13 cellular contexts compared by ENCODE assay signal in genomic region chr10:29839826-29840515, GRCh38.
DNase-seq lines count a peak whose midpoint lies in the region; ATAC-seq and TF ChIP-seq lines count a peak whose summit lies in the region.
"Had no signal": no experiment of that assay in that cellular context is flagged by ENCODE, and none has a peak within 500 bp of the region (broad histone marks: within the 10 kb centered on the region; RNA-seq: fewer than 3 reads in every experiment).

No MANE protein-coding gene starts in this region.

- TF ChIP-seq POLR2A in prostate gland (IDR thresholded peaks at IDR 0.05) = no peak

- H2BK20ac ChIP-seq in H9 (ENCODE audit: low read depth, low read length, poor library complexity, severe bottlenecking) = no peak overlapping the region

- H3K4me3 Mint-ChIP-seq in H9 = no peak overlapping the region
- no peak overlapping the region for H3K4me3 Mint-ChIP-seq in activated T-cell treated with anti-CD3 and anti-CD28 coated beads, Interleukin-2, amount 50 U/mL, for 4 hours
- H3K4me3 Mint-ChIP-seq: natural killer cell had no signal

- H3K27ac ChIP-seq in H9 (ENCODE audit: insufficient read length, low read depth, low read length) = no peak overlapping the region
- H3K27ac ChIP-seq in foreskin keratinocyte = peak overlapping the region; percentile 78
- H3K27ac ChIP-seq in prostate gland = peak overlapping the region; percentile 78 to 86
- H3K27ac ChIP-seq: brain microvascular endothelial cell, C4-2B had no signal

- H3K9me3 ChIP-seq in H9 (ENCODE audit: control insufficient read depth, low read depth, low read length) = no peaks in the 10 kb centered on the region
- no peaks in the 10 kb centered on the region for H3K9me3 ChIP-seq in prostate gland

- H3K9me3 Mint-ChIP-seq in H9 = no peaks in the 10 kb centered on the region
- H3K9me3 Mint-ChIP-seq in activated T-cell treated with anti-CD3 and anti-CD28 coated beads, Interleukin-2, amount 50 U/mL, for 4 hours = no peaks in the 10 kb centered on the region
- H3K9me3 Mint-ChIP-seq: activated T-helper 2 cell treated with anti-CD3 and anti-CD28 coated beads, Interferon-gamma antibody, Interleukin-2, Interleukin-4, amounts not matched to agents 10 μg/mL and 5 μg/mL and 100 μg/mL, durations not matched to agents 14 hours and 24 hours and 36 hours; natural killer cell had no signal

- H3K18ac ChIP-seq in H9 (ENCODE audit: insufficient read length, low read depth, low read length) = peak overlapping the region; percentile 62

- no peak overlapping the region for H3K4me2 ChIP-seq in H9 (ENCODE audit: insufficient read depth, insufficient read length, low read length)

- no peak overlapping the region for H3K23ac ChIP-seq in H9 (ENCODE audit: insufficient read length, low read depth, low read length)

- no peaks in the 10 kb centered on the region for H3K36me3 Mint-ChIP-seq in H9 (ENCODE audit: insufficient read depth in 1 of 3, low read depth in 3 of 3)
- no peaks in the 10 kb centered on the region for H3K36me3 Mint-ChIP-seq in activated T-cell treated with anti-CD3 and anti-CD28 coated beads, Interleukin-2, amount 50 U/mL, for 4 hours (ENCODE audit: insufficient read depth)
- H3K36me3 Mint-ChIP-seq: natural killer cell had no signal

- peak overlapping the region in 1 of 3 experiments; percentile 80; a peak in 3 of 7 replicates for H3K27ac Mint-ChIP-seq in H9
- H3K27ac Mint-ChIP-seq: activated T-helper 2 cell treated with anti-CD3 and anti-CD28 coated beads, Interferon-gamma antibody, Interleukin-2, Interleukin-4, amounts not matched to agents 10 μg/mL and 5 μg/mL and 100 μg/mL, durations not matched to agents 14 hours and 24 hours and 36 hours; natural killer cell had no signal

- no peak overlapping the region for H3K56ac ChIP-seq in H9 (ENCODE audit: insufficient read length, low read depth, low read length)

- WGBS in H9 (ENCODE audit: extremely low coverage, insufficient read length, low lambda C conversion rate) = no CpG with 5 or more reads among the region's 9 CpGs
- WGBS in prostate gland = 48% methylated on average over 9 of the region's 9 CpGs

- no peak overlapping the region for H4K8ac ChIP-seq in H9 (replicated peaks; ENCODE audit: insufficient read length, low read depth, low read length)

- no peaks in the 10 kb centered on the region for H3K23me2 ChIP-seq in H9 (ENCODE audit: insufficient read length, low read depth, low read length, poor library complexity, severe bottlenecking)

- no peaks in the 10 kb centered on the region for H3K79me2 ChIP-seq in H9 (ENCODE audit: insufficient read depth, low read length)

- peak overlapping the region; percentile 12; the same call in 1 of the 2 replicates for H3K14ac ChIP-seq in H9 (ENCODE audit: insufficient read depth, low read length)

- no peak overlapping the region for H2AK5ac ChIP-seq in H9 (ENCODE audit: insufficient read length, low read length)

- peaks cover 18 to 24% of the 10 kb centered on the region in 2 experiments for H3K4me1 Mint-ChIP-seq in H9
- H3K4me1 Mint-ChIP-seq in activated T-cell treated with anti-CD3 and anti-CD28 coated beads, Interleukin-2, amount 50 U/mL, for 4 hours (ENCODE audit: low read depth) = no peaks in the 10 kb centered on the region
- H3K4me1 Mint-ChIP-seq: natural killer cell had no signal

- intact Hi-C loops in prostate gland (cut with DNase I) = loop anchor here (2.0 to 5.0 kb wide), 3 partner anchors 29 to 198 kb away; no protein-coding TSS in a partner anchor

- no peaks in the 10 kb centered on the region for H3K79me1 ChIP-seq in H9 (ENCODE audit: insufficient read depth, low read depth, low read length, poor library complexity, severe bottlenecking)

- H3T11ph ChIP-seq in H9 (ENCODE audit: low read length) = peak overlapping the region; percentile 39

- H3K4ac ChIP-seq in H9 (ENCODE audit: low read depth, low read length) = no peak overlapping the region; the same call in 1 of the 2 replicates

- H2BK5ac ChIP-seq in H9 (ENCODE audit: insufficient read length, low read length) = no peak overlapping the region

- H3K4me3 ChIP-seq in prostate gland (no peak overlapping the region), H7 (ENCODE audit: insufficient read depth, low read depth, low read length) (no peak overlapping the region)

- no peak for TF ChIP-seq CTCF in H9 (conservative IDR thresholded peaks at IDR 0.05)
- peak; percentile 32 for TF ChIP-seq CTCF in foreskin keratinocyte (conservative IDR thresholded peaks at IDR 0.05)
- no peak for TF ChIP-seq CTCF in prostate gland (IDR thresholded peaks at IDR 0.05)

- ATAC-seq in foreskin keratinocyte (peak; percentile 85), HG03097 (IDR thresholded peaks at IDR 0.05; ENCODE audit: low FRiP score, unreplicated experiment) (no peak)
- ATAC-seq in activated T-cell treated with anti-CD3 and anti-CD28 coated beads, Interleukin-2, amount 50 U/mL, for 4 hours = no peak
- ATAC-seq: natural killer cell had no signal

- H2BK12ac ChIP-seq in H9 (ENCODE audit: insufficient read length, low read depth, low read length) = no peak overlapping the region

- peaks cover 3% of the 10 kb centered on the region; the same call in 1 of the 2 replicates for H3K4me1 ChIP-seq in H9 (ENCODE audit: insufficient read depth, low read length)
- peaks cover 13% of the 10 kb centered on the region for H3K4me1 ChIP-seq in foreskin keratinocyte
- peaks cover 3% of the 10 kb centered on the region for H3K4me1 ChIP-seq in prostate gland (replicated peaks)

- H2BK15ac ChIP-seq in H9 (ENCODE audit: low read depth, low read length) = no peak overlapping the region

- no peak overlapping the region for H4K5ac ChIP-seq in H9 (ENCODE audit: insufficient read length, low read depth, low read length)

- H3K27me3 Mint-ChIP-seq in H9 (ENCODE audit: low read depth) = no peaks in the 10 kb centered on the region; the same call in none of the 2 replicates
- no peaks in the 10 kb centered on the region for H3K27me3 Mint-ChIP-seq in activated T-cell treated with anti-CD3 and anti-CD28 coated beads, Interleukin-2, amount 50 U/mL, for 4 hours (ENCODE audit: low read depth)

- no peak overlapping the region for H3K9ac ChIP-seq in H9 (ENCODE audit: extremely low read depth, insufficient read length, low read length)

- H4K91ac ChIP-seq in H9 (ENCODE audit: insufficient read length, low read depth, low read length) = no peak overlapping the region

- H2AFZ ChIP-seq in H9 (ENCODE audit: low read length) = no peak overlapping the region

- H4K20me1 ChIP-seq in H9 (ENCODE audit: control insufficient read depth, insufficient read depth, insufficient read length) = no peaks in the 10 kb centered on the region

- DNase-seq in H9 = peak; percentile 49
- peak; percentile 73 for DNase-seq in NCI-H510A (lab: John Stamatoyannopoulos, UW)
- peak; percentile 98 to 99 for DNase-seq in foreskin keratinocyte
- peak; percentile 92 for DNase-seq in prostate gland (ENCODE audit: low spot score)
- DNase-seq in activated T-cell treated with anti-CD3 and anti-CD28 coated beads, Interleukin-2, amount 50 U/mL, for 4 hours = no peak
- DNase-seq in activated gamma-delta T cell treated with Interleukin-2 at 50 U/mL for 16 hours = no peak
- no peak for DNase-seq in H7
- DNase-seq: activated CD4-positive, alpha-beta T cell treated with anti-CD3 and anti-CD28 coated beads for 48 hours; brain microvascular endothelial cell; natural killer cell had no signal

- no peaks in the 10 kb centered on the region for H3K36me3 ChIP-seq in prostate gland
- H3K36me3 ChIP-seq in H7 (replicated peaks; ENCODE audit: control insufficient read depth, insufficient read depth, low read length) = no peaks in the 10 kb centered on the region
- H3K36me3 ChIP-seq: brain microvascular endothelial cell had no signal

- H3K27me3 ChIP-seq in H9 (ENCODE audit: insufficient read depth, low read length) (no peaks in the 10 kb centered on the region), foreskin keratinocyte (no peaks in the 10 kb centered on the region), prostate gland (replicated peaks; ENCODE audit: insufficient read depth) (no peaks in the 10 kb centered on the region), H7 (ENCODE audit: control insufficient read depth, insufficient read depth, low read length) (no peaks in the 10 kb centered on the region; the same call in 1 of the 2 replicates)
- H3K27me3 ChIP-seq: brain microvascular endothelial cell had no signal

- no peak overlapping the region for H2BK120ac ChIP-seq in H9 (ENCODE audit: low read depth, low read length, poor library complexity, severe bottlenecking)

Comparison
In these comparisons a context has a peak if more than half of its experiments do, and no peak if none do; other contexts are left out.
1. DNase-seq: peak in H9 (single experiment), NCI-H510A (single experiment), foreskin keratinocyte (2 of 2) and prostate gland (single experiment); none in activated T-cell treated with anti-CD3 and anti-CD28 coated beads, Interleukin-2, amount 50 U/mL, for 4 hours (single experiment), activated gamma-delta T cell treated with Interleukin-2 at 50 U/mL for 16 hours (single experiment) and H7 (single experiment).